In the genomic region with DNA sequence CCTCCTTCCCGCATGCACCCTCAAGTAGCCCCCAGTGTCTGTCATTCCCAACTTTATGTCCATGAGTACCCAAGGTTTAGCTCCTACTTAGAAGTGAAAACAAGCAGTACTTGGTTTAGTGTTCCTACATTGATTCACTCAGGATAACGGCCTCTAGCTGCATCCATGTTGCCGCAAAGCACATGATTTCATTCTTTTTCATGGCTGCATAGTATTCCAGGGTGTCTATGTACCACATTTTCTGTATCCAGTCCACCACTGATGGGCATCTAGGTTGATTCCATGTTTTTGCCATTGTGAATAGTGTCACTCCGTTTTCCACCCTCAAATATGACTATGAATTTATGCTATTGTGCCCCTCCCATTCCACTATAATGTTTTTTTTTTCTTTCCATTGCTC, we compare ENCODE assay signal across 8 cellular contexts.
"Had no signal": no experiment of that assay in that cellular context is flagged by ENCODE, and none has a peak within 500 bp of the region (broad histone marks: within the 10 kb centered on the region; RNA-seq: fewer than 3 reads in every experiment).

No MANE protein-coding gene starts in this region.

- FAIRE-seq: G401.6, GM12878, GM12891, GM12892, GM18507, GM19239 had no signal

- DNase-seq: GDM1, GF-D8 had no signal

- H3K4me3 ChIP-seq: GM12878 had no signal

- ATAC-seq: GM12878 had no signal
